In the genomic region with DNA sequence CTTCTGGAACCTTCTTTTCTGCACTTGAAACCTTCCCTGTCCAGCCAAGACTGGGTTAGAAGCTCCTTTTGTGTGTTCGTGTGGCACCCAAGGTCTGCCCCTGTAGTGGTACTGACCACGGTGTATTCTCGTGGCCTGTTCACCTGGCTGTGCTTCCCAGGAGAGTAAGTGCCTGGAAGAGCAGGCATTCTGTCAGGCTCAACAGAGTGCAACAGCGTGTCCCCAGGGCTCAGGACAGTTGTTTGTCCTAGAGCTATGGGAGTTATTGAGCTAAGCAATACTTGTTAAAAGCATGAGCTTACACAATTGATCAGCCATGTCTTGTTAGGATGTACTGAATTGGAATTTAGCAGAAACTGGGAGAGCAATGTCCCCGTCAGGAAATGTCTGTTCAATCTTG, we compare ENCODE assay signal across 1 cellular context.
TF ChIP-seq lines count a peak whose summit lies in the region.

No MANE protein-coding gene starts in this region.

TF ChIP-seq in endothelial cell of umbilical vein, 7 proteins besides CTCF, POLR2A, EP300 and RAD21:
- no peak for TF ChIP-seq EZH2 (IDR thresholded peaks at IDR 0.05; ENCODE audit: borderline replicate concordance, low read depth, low read length, severe bottlenecking)
TF ChIP-seq in endothelial cell of umbilical vein: peak in this region for 0.
